28 cellular contexts compared by ENCODE assay signal in the genomic region with DNA sequence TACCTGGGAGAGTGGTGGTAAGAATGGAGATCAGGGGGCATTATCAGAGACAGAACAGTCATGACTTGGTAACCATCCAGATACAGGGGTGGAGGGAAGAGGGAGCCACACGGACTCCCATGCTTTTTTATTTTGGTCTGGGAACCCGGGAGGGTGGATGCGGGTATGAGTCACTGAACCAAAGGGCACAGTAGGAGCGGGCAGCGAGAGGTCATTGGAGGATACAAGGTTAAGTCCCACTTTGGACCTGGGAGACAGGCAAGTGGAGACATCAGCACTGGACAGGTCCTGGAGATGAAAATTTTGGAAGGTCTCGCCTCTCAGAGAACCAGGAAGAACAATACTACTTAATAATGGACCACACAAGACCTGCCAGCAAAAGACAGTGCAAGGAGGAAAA. TPM values are rescaled to one million over a fixed set of nuclear protein-coding genes. Genes with fewer than 3 reads are reported as not detected.
DNase-seq lines count a peak whose midpoint lies in the region; ATAC-seq and TF ChIP-seq lines count a peak whose summit lies in the region.
"Had no signal": no experiment of that assay in that cellular context is flagged by ENCODE, and none has a peak within 500 bp of the region (broad histone marks: within the 10 kb centered on the region; RNA-seq: fewer than 3 reads in every experiment).

No MANE protein-coding gene starts in this region.

- H3K36me3 ChIP-seq in CD8-positive, alpha-beta T cell (ENCODE audit: insufficient read depth, low read length) = peaks cover 11% of the 10 kb centered on the region
- no peaks in the 10 kb centered on the region for H3K36me3 ChIP-seq in osteoblast (ENCODE audit: insufficient read depth, low read length)
- H3K36me3 ChIP-seq: ovary had no signal

- no peak for TF ChIP-seq CTCF in CD8-positive, alpha-beta T cell (IDR thresholded peaks at IDR 0.05)
- no peak for TF ChIP-seq CTCF in WTC11 (IDR thresholded peaks at IDR 0.05)
- TF ChIP-seq CTCF in osteoblast (IDR thresholded peaks at IDR 0.05; ENCODE audit: extremely low read depth, low read depth, low read length) = no peak
- TF ChIP-seq CTCF in HFFc6 (IDR thresholded peaks at IDR 0.05) = no peak

- peaks cover 6 to 15% of the 10 kb centered on the region in 2 donors for H3K36me3 Mint-ChIP-seq in activated naive CD4-positive, alpha-beta T cell treated with anti-CD3 and anti-CD28 coated beads, Interleukin-2, amount 50 U/mL, for 72 hours
- peaks cover 19% of the 10 kb centered on the region for H3K36me3 Mint-ChIP-seq in CD8-positive, alpha-beta T cell
- H3K36me3 Mint-ChIP-seq in WTC11 = peaks cover 17% of the 10 kb centered on the region
- H3K36me3 Mint-ChIP-seq in HFFc6 (ENCODE audit: low read depth) = peaks cover 12% of the 10 kb centered on the region

- no peak overlapping the region for H3K27ac ChIP-seq in CD8-positive, alpha-beta T cell (ENCODE audit: low read depth, low read length)
- no peak overlapping the region for H3K27ac ChIP-seq in osteoblast (ENCODE audit: low read depth, low read length)
- H3K27ac ChIP-seq: esophagus muscularis mucosa, lower lobe of right lung, ovary had no signal

- no peak overlapping the region for H3K4me3 Mint-ChIP-seq in CD8-positive, alpha-beta T cell
- H3K4me3 Mint-ChIP-seq in WTC11 (no peak overlapping the region), HFFc6 (no peak overlapping the region)
- H3K4me3 Mint-ChIP-seq: activated T-helper 17 cell treated with anti-CD3 and anti-CD28 coated beads, Interleukin-2, amount 50 U/mL, for 72 hours; central memory CD8-positive, alpha-beta T cell; nephron had no signal

- peaks cover 23% of the 10 kb centered on the region for H3K79me2 ChIP-seq in osteoblast (ENCODE audit: insufficient read depth, low read length)

- POLR2A ChIA-PET in CD8-positive, alpha-beta T cell (lab: Charles Lee) = no interaction called here
- POLR2A ChIA-PET in WTC11 (lab: Charles Lee) = no interaction called here

- peak overlapping the region; percentile 37 to 88 for H3K27ac Mint-ChIP-seq in activated naive CD4-positive, alpha-beta T cell treated with anti-CD3 and anti-CD28 coated beads, Interleukin-2, amount 50 U/mL, for 72 hours
- H3K27ac Mint-ChIP-seq in CD8-positive, alpha-beta T cell = peak overlapping the region; percentile 39
- H3K27ac Mint-ChIP-seq in WTC11 (0 out of 2 replicates have a peak overlapping the region, but pooled peaks have one; percentile 14), HFFc6 (no peak overlapping the region)
- H3K27ac Mint-ChIP-seq: activated T-helper 17 cell treated with anti-CD3 and anti-CD28 coated beads, Interleukin-2, amount 50 U/mL, for 72 hours; nephron had no signal

- H2AFZ ChIP-seq in osteoblast (ENCODE audit: low read length) = no peak overlapping the region

- H3K4me3 ChIP-seq in CD8-positive, alpha-beta T cell (ENCODE audit: low read depth, low read length) = no peak overlapping the region
- H3K4me3 ChIP-seq in osteoblast (ENCODE audit: insufficient read depth, low read length) = no peak overlapping the region
- H3K4me3 ChIP-seq: esophagus muscularis mucosa, lower lobe of right lung, ovary, smooth muscle cell had no signal

- peaks cover 6% of the 10 kb centered on the region for H3K4me1 ChIP-seq in CD8-positive, alpha-beta T cell (ENCODE audit: insufficient read depth, low read length)
- H3K4me1 ChIP-seq in osteoblast (ENCODE audit: insufficient read depth, low read length) = no peaks in the 10 kb centered on the region

- H3K4me1 Mint-ChIP-seq in CD8-positive, alpha-beta T cell (ENCODE audit: low read depth) = peaks cover 44% of the 10 kb centered on the region
- H3K4me1 Mint-ChIP-seq in WTC11 (peaks cover 23% of the 10 kb centered on the region), HFFc6 (ENCODE audit: low read depth) (peaks cover 30% of the 10 kb centered on the region)

- H3K9me3 ChIP-seq in CD8-positive, alpha-beta T cell (ENCODE audit: low read length) = no peaks in the 10 kb centered on the region
- H3K9me3 ChIP-seq in osteoblast (ENCODE audit: low read depth, low read length) = no peaks in the 10 kb centered on the region
- H3K9me3 ChIP-seq: esophagus muscularis mucosa, lower lobe of right lung, ovary had no signal

- no peaks in the 10 kb centered on the region for H3K27me3 ChIP-seq in CD8-positive, alpha-beta T cell (ENCODE audit: insufficient read depth, low read length)
- H3K27me3 ChIP-seq in osteoblast (ENCODE audit: insufficient read depth, low read length) = no peaks in the 10 kb centered on the region
- H3K27me3 ChIP-seq: esophagus muscularis mucosa, ovary had no signal

- H4K20me1 ChIP-seq in osteoblast (ENCODE audit: insufficient read depth, low read length) = peaks cover 15% of the 10 kb centered on the region

- H3K27me3 Mint-ChIP-seq in CD8-positive, alpha-beta T cell (ENCODE audit: low read depth) = no peaks in the 10 kb centered on the region
- H3K27me3 Mint-ChIP-seq in WTC11 (ENCODE audit: low read depth) = no peaks in the 10 kb centered on the region
- no peaks in the 10 kb centered on the region for H3K27me3 Mint-ChIP-seq in HFFc6 (ENCODE audit: insufficient read depth)
- H3K27me3 Mint-ChIP-seq: activated T-helper 17 cell treated with anti-CD3 and anti-CD28 coated beads, Interleukin-2, amount 50 U/mL, for 72 hours; CD8-positive, alpha-beta memory T cell; central memory CD8-positive, alpha-beta T cell had no signal

- no peak overlapping the region for H3K4me2 ChIP-seq in osteoblast (ENCODE audit: insufficient read depth, low read length)
- H3K4me2 ChIP-seq: smooth muscle cell had no signal

- DNase-seq in activated naive CD4-positive, alpha-beta T cell treated with anti-CD3 and anti-CD28 coated beads, Interleukin-2, amount 50 U/mL, for 72 hours (ENCODE audit: low spot score in 2 of 2) = no peak
- no peak for DNase-seq in activated naive CD4-positive, alpha-beta T cell treated with anti-CD3 and anti-CD28 coated beads, Interleukin-2, amount 50 U/mL, for 16 hours
- DNase-seq in CD8-positive, alpha-beta T cell = no peak
- DNase-seq in WTC11 (ENCODE audit: low spot score) (no peak), osteoblast (ENCODE audit: insufficient read length, low spot score, missing footprints) (peak; percentile 43), A172 (ENCODE audit: low spot score) (no peak), HFFc6 (no peak), COR-L47 (lab: John Stamatoyannopoulos, UW) (no peak)
- DNase-seq: activated CD4-positive, alpha-beta T cell treated with anti-CD3 and anti-CD28 coated beads for 4 hours; AML-193; CD8-positive, alpha-beta memory T cell; dermis blood vessel endothelial cell; foreskin fibroblast; KG1; lower lobe of right lung; MV-4-11; NCI-H1436 treated with DMSO at 0.1 percent for 48 hours; NCI-H2081 treated with DMSO at 0.1 percent for 48 hours; NCI-H2227 treated with DMSO at 0.1 percent for 48 hours; NCI-H526 treated with DMSO at 0.1 percent for 48 hours; ovary; PC-3; stimulated activated naive CD8-positive, alpha-beta T cell treated with anti-CD3 and anti-CD28 coated beads, Interleukin-15, Interleukin-2, amounts not matched to agents 100 U/mL and 50 U/mL, for 24 hours had no signal

- H3K9me3 Mint-ChIP-seq in activated naive CD4-positive, alpha-beta T cell treated with anti-CD3 and anti-CD28 coated beads, Interleukin-2, amount 50 U/mL, for 72 hours = no peaks in the 10 kb centered on the region
- no peaks in the 10 kb centered on the region for H3K9me3 Mint-ChIP-seq in CD8-positive, alpha-beta T cell
- H3K9me3 Mint-ChIP-seq in WTC11 (no peaks in the 10 kb centered on the region), HFFc6 (no peaks in the 10 kb centered on the region)
- H3K9me3 Mint-ChIP-seq: activated T-helper 17 cell treated with anti-CD3 and anti-CD28 coated beads, Interleukin-2, amount 50 U/mL, for 72 hours; CD8-positive, alpha-beta memory T cell; central memory CD8-positive, alpha-beta T cell; nephron had no signal

- no peak for ATAC-seq in activated naive CD4-positive, alpha-beta T cell treated with anti-CD3 and anti-CD28 coated beads, Interleukin-2, amount 50 U/mL, for 72 hours
- ATAC-seq in CD8-positive, alpha-beta T cell = no peak
- no peak for ATAC-seq in WTC11
- ATAC-seq: activated T-helper 17 cell treated with anti-CD3 and anti-CD28 coated beads, Interleukin-2, amount 50 U/mL, for 72 hours; lower lobe of right lung; PC-3; stimulated activated naive CD8-positive, alpha-beta T cell treated with anti-CD3 and anti-CD28 coated beads, Interleukin-15, Interleukin-2, amounts not matched to agents 100 U/mL and 50 U/mL, for 24 hours had no signal

- intact Hi-C loops in CD8-positive, alpha-beta T cell (cut with DNase I, micrococcal nuclease) = no loop called here

- CTCF ChIA-PET in CD8-positive, alpha-beta T cell (lab: Charles Lee) = interaction anchor here (0.8 kb wide), 1 partner anchor 19 kb away, joined by 4 read pairs; no protein-coding TSS in a partner anchor
- CTCF ChIA-PET in WTC11 (lab: Charles Lee) = interaction anchor here (0.9 to 1.1 kb wide), 2 partner anchors 40 to 82 kb away, joined by 3 read pairs; no protein-coding TSS in a partner anchor

TF ChIP-seq in WTC11, 78 proteins besides CTCF, POLR2A, EP300 and RAD21 (continues in another document):
- TF ChIP-seq, protein P1, sequence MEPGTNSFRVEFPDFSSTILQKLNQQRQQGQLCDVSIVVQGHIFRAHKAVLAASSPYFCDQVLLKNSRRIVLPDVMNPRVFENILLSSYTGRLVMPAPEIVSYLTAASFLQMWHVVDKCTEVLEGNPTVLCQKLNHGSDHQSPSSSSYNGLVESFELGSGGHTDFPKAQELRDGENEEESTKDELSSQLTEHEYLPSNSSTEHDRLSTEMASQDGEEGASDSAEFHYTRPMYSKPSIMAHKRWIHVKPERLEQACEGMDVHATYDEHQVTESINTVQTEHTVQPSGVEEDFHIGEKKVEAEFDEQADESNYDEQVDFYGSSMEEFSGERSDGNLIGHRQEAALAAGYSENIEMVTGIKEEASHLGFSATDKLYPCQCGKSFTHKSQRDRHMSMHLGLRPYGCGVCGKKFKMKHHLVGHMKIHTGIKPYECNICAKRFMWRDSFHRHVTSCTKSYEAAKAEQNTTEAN (CRISPR knock-in tag; IDR thresholded peaks at IDR 0.05) = no peak
- TF ChIP-seq CREM (CRISPR knock-in tag; IDR thresholded peaks at IDR 0.05) = no peak
- no peak for TF ChIP-seq OVOL2 (CRISPR knock-in tag; IDR thresholded peaks at IDR 0.05; ENCODE audit: borderline replicate concordance)

RNA-seq across cellular contexts. Expression of a gene that starts 6.7 kb away (rescaled TPM):
- 10 to 100 TPM; 22.0 to 71.3 TPM for total RNA-seq in activated naive CD4-positive, alpha-beta T cell treated with anti-CD3 and anti-CD28 coated beads, Interleukin-2, amount 50 U/mL, for 72 hours
- total RNA-seq in CD8-positive, alpha-beta T cell = 10 to 100 TPM in 1 of 2 experiments, 1 to 10 TPM in 1; 9.2 to 11.0 TPM
- total RNA-seq in WTC11 (2021) = 84.0 to 114 TPM (median 110 TPM) in 3 replicates
- 25.6 and 31.8 TPM in 2 replicates for total RNA-seq in osteoblast
- 24.7 and 29.2 TPM in 2 replicates for total RNA-seq in A172 (2014; rRNA removed; shearing (Covaris generic))
- total RNA-seq in HFFc6 (2021; fragmentation: NEBNext Ultra II Directional; extraction: Animal tissue kit (Norgen Biotek cat#: 25700)) = 10 to 100 TPM; 15.3 to 23.5 (median 16.8) TPM

RNA-seq across cellular contexts. Expression of a gene that starts 31.2 kb away (rescaled TPM):
- total RNA-seq in activated naive CD4-positive, alpha-beta T cell treated with anti-CD3 and anti-CD28 coated beads, Interleukin-2, amount 50 U/mL, for 72 hours = under 1 TPM; 0.05 to 0.10 TPM
- under 1 TPM in 1 of 2 experiments, not detected in 1; 0.11 TPM for total RNA-seq in CD8-positive, alpha-beta T cell
- total RNA-seq in WTC11 (2021) = 7.5 to 8.3 TPM (median 7.7 TPM) in 3 replicates
- total RNA-seq in osteoblast = under 0.01 TPM in 1 of 2 replicates, not detected in the other
- 0.05 and 0.24 TPM in 2 replicates for total RNA-seq in A172 (2014; rRNA removed; shearing (Covaris generic))
- total RNA-seq in HFFc6 (2021; fragmentation: NEBNext Ultra II Directional; extraction: Animal tissue kit (Norgen Biotek cat#: 25700)) = under 1 TPM; 0.05 to 0.11 (median 0.07) TPM
